In the genomic region with DNA sequence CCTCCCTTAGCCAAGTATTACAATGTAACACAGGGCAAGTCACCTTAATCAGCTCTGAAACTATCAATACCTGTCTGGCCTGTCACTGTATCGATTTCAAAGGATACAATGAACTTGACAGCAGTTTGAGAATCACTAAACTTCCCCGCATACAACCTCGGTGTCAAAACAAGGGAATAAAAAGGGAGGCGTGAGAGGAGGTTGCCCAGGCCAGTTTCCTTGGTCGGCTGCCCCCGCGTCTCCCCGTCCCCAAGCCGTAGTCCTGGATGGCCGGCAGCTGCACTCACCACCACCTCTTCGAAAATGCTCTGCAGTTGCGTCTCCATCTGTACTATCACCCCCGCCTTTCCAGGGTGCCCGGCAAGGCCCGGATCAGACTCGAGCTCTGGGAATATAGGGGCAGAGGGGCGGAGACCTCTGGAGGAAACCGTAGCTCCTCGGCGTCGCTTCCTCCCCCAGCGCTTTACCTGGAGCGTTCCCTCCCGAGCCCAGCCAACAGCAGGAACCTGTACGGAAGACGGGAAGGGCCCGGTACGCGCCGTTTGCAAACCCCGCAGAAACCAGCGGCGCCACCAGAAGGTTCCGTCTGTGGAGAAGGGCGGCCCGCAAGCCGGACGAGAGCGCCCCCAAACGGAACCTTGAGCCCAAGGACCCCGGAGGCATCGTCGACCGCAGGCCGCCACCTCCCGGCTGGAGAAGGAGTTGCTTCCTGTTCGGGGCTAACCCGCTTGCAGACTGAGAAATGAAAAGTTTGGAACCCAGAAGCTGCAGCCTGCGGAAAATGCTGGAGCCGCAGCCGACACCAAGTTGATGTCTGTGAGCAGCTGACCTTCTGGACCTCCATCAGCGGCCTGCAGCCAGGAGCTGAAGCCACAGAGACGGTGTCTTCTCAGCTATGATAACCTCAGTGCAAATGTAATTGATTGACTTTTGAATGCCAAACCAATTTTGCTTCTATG, we compare ENCODE assay signal across 8 cellular contexts. TPM values are rescaled to one million over a fixed set of nuclear protein-coding genes. Genes with fewer than 3 reads are reported as not detected.
A peak's percentile ranks its signal among the peaks of the same experiment; 100 is the strongest.
DNase-seq lines count a peak whose midpoint lies in the region; ATAC-seq, FAIRE-seq and TF ChIP-seq lines count a peak whose summit lies in the region.

TSS of gene MED23 (minus strand) at position 519 of the 959 bp plus-strand sequence. CDS start at position 326, 193 bp downstream.

- no peaks in the 10 kb centered on the region for H3K27me3 ChIP-seq in psoas muscle (ENCODE audit: insufficient read depth in 3 of 3, low read length in 2 of 3)

- peak within 1 kb of the TSS; percentile 78 for H3K4me3 ChIP-seq in psoas muscle

- H3K4me1 ChIP-seq in psoas muscle: peaks cover 6% of the 10 kb centered on the region

- H3K4me3 Mint-ChIP-seq in T-helper 17 cell: peak within 1 kb of the TSS; percentile 99

- 0% methylated on average over 49 to 53 of the region's 53 CpGs for whole genome bisulfite sequencing in psoas muscle, 3 donors

- intact Hi-C loops in left ventricle myocardium superior (cut with micrococcal nuclease) (no loop called here), psoas muscle (cut with DNase I) (loop anchor here (5.0 to 10.0 kb wide), 2 partner anchors 741 to 743 kb away; no protein-coding TSS in a partner anchor)

- no peaks in the 10 kb centered on the region for H3K9me3 ChIP-seq in T-helper 17 cell (ENCODE audit: control insufficient read depth, low read length, poor library complexity, severe bottlenecking)
- H3K9me3 ChIP-seq in psoas muscle: no peaks in the 10 kb centered on the region

- peaks cover 3% of the 10 kb centered on the region for H3K36me3 Mint-ChIP-seq in T-helper 17 cell (ENCODE audit: low read depth)

- peak; percentile 92 for TF ChIP-seq CTCF in psoas muscle (IDR thresholded peaks at IDR 0.05)

- peak; percentile 79 for DNase-seq in NCI-H1694 treated with DMSO at 0.1 percent for 48 hours (lab: John Stamatoyannopoulos, UW)
- peak; percentile 88 to 97 (median 89) for DNase-seq in T-helper 17 cell
- peak; percentile 96 for DNase-seq in left ventricle myocardium superior
- DNase-seq in psoas muscle: peak; percentile 94 to 96
- DNase-seq in urothelium cell line (ENCODE audit: low spot score): peak; percentile 92

- ATAC-seq in GM18498 (IDR thresholded peaks at IDR 0.05; ENCODE audit: unreplicated experiment) (peak; percentile 97), HG02938 (IDR thresholded peaks at IDR 0.05; ENCODE audit: unreplicated experiment) (peak; percentile 92), T-helper 17 cell (peak; percentile 95), left ventricle myocardium superior (peak; percentile 99), psoas muscle (peak; percentile 98 to 100 (median 99))

- H3K36me3 ChIP-seq in psoas muscle (ENCODE audit: insufficient read depth in 1 of 2, low read depth in 1 of 2): peaks cover 4 to 37% of the 10 kb centered on the region in 2 donors

- peak within 1 kb of the TSS; percentile 98 for H3K27ac Mint-ChIP-seq in T-helper 17 cell

- H3K27ac ChIP-seq in angular gyrus (ENCODE audit: low read depth, low read length): peak within 1 kb of the TSS; percentile 65
- peak within 1 kb of the TSS; percentile 78 for H3K27ac ChIP-seq in psoas muscle

- FAIRE-seq in urothelium cell line (lab: Jason Lieb, UNC): no peak

- H3K4me1 Mint-ChIP-seq in T-helper 17 cell: peaks cover 23% of the 10 kb centered on the region

- H3K27me3 Mint-ChIP-seq in T-helper 17 cell: no peaks in the 10 kb centered on the region

RNA-seq across cellular contexts. Expression of gene MED23, which starts in this region (rescaled TPM):
- total RNA-seq in T-helper 17 cell (10 to 100 TPM; 48.5 to 60.4 TPM), left ventricle myocardium superior (10.9 TPM), psoas muscle (10 to 100 TPM in 1 of 4 donors, 1 to 10 TPM in 3; 7.9 to 11.2 (median 9.1) TPM)
- polyA plus RNA-seq in psoas muscle: 1 to 10 TPM; 4.2 to 8.0 (median 4.3) TPM

Comparison
In these comparisons a context has a peak if more than half of its experiments do, and no peak if none do; other contexts are left out.
1. Peak in every context shown above with its lines: DNase-seq, ATAC-seq, H3K4me3 ChIP-seq and H3K27ac ChIP-seq.